18 cellular contexts compared by ENCODE assay signal in genomic region chr13:37303610-37304009, GRCh38.
A peak's percentile ranks its signal among the peaks of the same experiment; 100 is the strongest.
DNase-seq lines count a peak whose midpoint lies in the region; ATAC-seq and TF ChIP-seq lines count a peak whose summit lies in the region.
"Had no signal": no experiment of that assay in that cellular context is flagged by ENCODE, and none has a peak within 500 bp of the region (broad histone marks: within the 10 kb centered on the region; RNA-seq: fewer than 3 reads in every experiment).

No MANE protein-coding gene starts in this region.

- H3K9ac ChIP-seq in smooth muscle cell (ENCODE audit: low read depth): no peak overlapping the region

- no peaks in the 10 kb centered on the region for H3K79me2 ChIP-seq in smooth muscle cell (ENCODE audit: low read depth)

- intact Hi-C loops in cardiac septum (cut with DNase I): no loop called here

- H3K4me2 ChIP-seq in smooth muscle cell: peak overlapping the region; percentile 11

- DNase-seq in LHCN-M2 (ENCODE audit: low read depth) (peak; percentile 15), astrocyte of the hippocampus (ENCODE audit: low read depth, low spot score) (peak; percentile 29), foreskin keratinocyte (peak in 1 of 2 donors; percentile 23), smooth muscle cell (lab: John Stamatoyannopoulos, UW; ENCODE audit: unreplicated experiment) (no peak), cardiac septum (ENCODE audit: low spot score) (no peak)
- DNase-seq: BE2C, KBM-7, NCI-H1105, NCI-H146, NCI-H2029, NCI-H2227 treated with DMSO at 0.1 percent for 48 hours, NCI-H510A treated with DMSO at 0.1 percent for 48 hours, NCI-H774, Peyer's patch, SJCRH30 had no signal

- ATAC-seq in foreskin keratinocyte (peak; percentile 46), HG02840 (IDR thresholded peaks at IDR 0.05; ENCODE audit: low FRiP score, unreplicated experiment) (no peak), HG02763 (IDR thresholded peaks at IDR 0.05; ENCODE audit: unreplicated experiment) (no peak)
- ATAC-seq: HepG2 had no signal

- no peak overlapping the region for H3K4me3 ChIP-seq in smooth muscle cell
- H3K4me3 ChIP-seq: Peyer's patch, SJCRH30 had no signal

- TF ChIP-seq CTCF in foreskin keratinocyte (conservative IDR thresholded peaks at IDR 0.05) (no peak), smooth muscle cell (IDR thresholded peaks at IDR 0.05; ENCODE audit: borderline replicate concordance, insufficient read depth, poor library complexity, severe bottlenecking) (no peak)

- H3K4me1 ChIP-seq in foreskin keratinocyte (peaks cover 9% of the 10 kb centered on the region), smooth muscle cell (ENCODE audit: low read depth) (peaks cover 2% of the 10 kb centered on the region)
- H3K4me1 ChIP-seq: BE2C, Peyer's patch had no signal

- peak overlapping the region; percentile 61 for H2AFZ ChIP-seq in smooth muscle cell (ENCODE audit: low read depth)

- H3K9me3 ChIP-seq in smooth muscle cell (replicated peaks; ENCODE audit: low read depth): no peaks in the 10 kb centered on the region
- H3K9me3 ChIP-seq: BE2C, Peyer's patch, SJCRH30 had no signal

- H3K27ac ChIP-seq in foreskin keratinocyte (no peak overlapping the region), smooth muscle cell (ENCODE audit: low read depth) (no peak overlapping the region)
- H3K27ac ChIP-seq: Peyer's patch, SJCRH30 had no signal

- H3F3A ChIP-seq in smooth muscle cell (ENCODE audit: low read depth): no peaks in the 10 kb centered on the region

- no peaks in the 10 kb centered on the region for H3K36me3 ChIP-seq in smooth muscle cell (ENCODE audit: low read depth)
- H3K36me3 ChIP-seq: BE2C, Peyer's patch, SJCRH30 had no signal

- H3K27me3 ChIP-seq in foreskin keratinocyte: no peaks in the 10 kb centered on the region
- H3K27me3 ChIP-seq in smooth muscle cell (ENCODE audit: low read depth): no peaks in the 10 kb centered on the region
- H3K27me3 ChIP-seq: BE2C, Peyer's patch, SJCRH30 had no signal

- H4K20me1 ChIP-seq in smooth muscle cell (ENCODE audit: low read depth): no peaks in the 10 kb centered on the region

- WGBS in smooth muscle cell (ENCODE audit: low lambda C conversion rate): 83% methylated on average over 2 of the region's 2 CpGs

Comparison
In these comparisons a context has a peak if more than half of its experiments do, and no peak if none do; other contexts are left out.
1. DNase-seq: peak in LHCN-M2 (single experiment) and astrocyte of the hippocampus (single experiment); none in smooth muscle cell (single experiment) and cardiac septum (single experiment).